ENCODE assay signal across 28 cellular contexts in genomic region chr1:230650300-230650699, GRCh38.
"Had no signal": no experiment of that assay in that cellular context is flagged by ENCODE, and none has a peak within 500 bp of the region (broad histone marks: within the 10 kb centered on the region; RNA-seq: fewer than 3 reads in every experiment).

No MANE protein-coding gene starts in this region.

- FAIRE-seq: colon, endometrium, endothelial cell of umbilical vein had no signal

- ATAC-seq: effector memory CD8-positive, alpha-beta T cell; esophagus mucosa; foreskin keratinocyte; gastrocnemius medialis; gastroesophageal sphincter; heart left ventricle; heart right ventricle had no signal

- H3K27ac Mint-ChIP-seq: dendritic cell treated with granulocyte-macrophage colony-stimulating factor and Interleukin-4, amounts not matched to agents 40 ng/mL and 50 ng/mL, for 4 days; effector memory CD8-positive, alpha-beta T cell; endodermal cell had no signal

- H3K4me1 Mint-ChIP-seq: endodermal cell had no signal

- DNase-seq: colonic mucosa; cortex of kidney; dermis blood vessel endothelial cell; dorsolateral prefrontal cortex; effector CD4-positive, alpha-beta T cell; effector CD8-positive, alpha-beta T cell; effector memory CD4-positive, alpha-beta T cell; effector memory CD8-positive, alpha-beta T cell; endodermal cell; erythroblast; esophagus squamous epithelium; foreskin fibroblast; foreskin keratinocyte; foreskin melanocyte; gastrocnemius medialis; glutamatergic neuron; head of caudate nucleus; heart left ventricle; heart right ventricle had no signal

- H3K36me3 ChIP-seq: colonic mucosa, gastrocnemius medialis had no signal

- H3K9me3 Mint-ChIP-seq: dendritic cell treated with granulocyte-macrophage colony-stimulating factor and Interleukin-4, amounts not matched to agents 40 ng/mL and 50 ng/mL, for 4 days; effector memory CD8-positive, alpha-beta T cell had no signal

- H3K4me3 ChIP-seq: colonic mucosa, coronary artery, dorsolateral prefrontal cortex, esophagus muscularis mucosa, esophagus squamous epithelium, gastrocnemius medialis, gastroesophageal sphincter, heart left ventricle, heart right ventricle had no signal

- H3K27ac ChIP-seq: colonic mucosa, coronary artery, dorsolateral prefrontal cortex, epithelial cell of prostate, esophagus muscularis mucosa, esophagus squamous epithelium, foreskin keratinocyte, gastrocnemius medialis, gastroesophageal sphincter, heart left ventricle, heart right ventricle had no signal

- H3K9me3 ChIP-seq: colonic mucosa, esophagus muscularis mucosa, esophagus squamous epithelium, gastrocnemius medialis, gastroesophageal sphincter had no signal

- H3K27me3 Mint-ChIP-seq: dendritic cell treated with granulocyte-macrophage colony-stimulating factor and Interleukin-4, amounts not matched to agents 40 ng/mL and 50 ng/mL, for 4 days; effector memory CD8-positive, alpha-beta T cell had no signal

- H3K4me3 Mint-ChIP-seq: dendritic cell treated with granulocyte-macrophage colony-stimulating factor and Interleukin-4, amounts not matched to agents 40 ng/mL and 50 ng/mL, for 4 days; effector memory CD8-positive, alpha-beta T cell; endodermal cell had no signal

- H3K27me3 ChIP-seq: colonic mucosa, dorsolateral prefrontal cortex, esophagus muscularis mucosa, esophagus squamous epithelium, foreskin keratinocyte, gastrocnemius medialis, gastroesophageal sphincter, heart left ventricle, heart right ventricle had no signal

- H3K4me1 ChIP-seq: colonic mucosa, foreskin keratinocyte had no signal
